In genomic region chr3:128734523-128735189, GRCh38 we compare ENCODE assay signal across 13 cellular contexts. TPM values are rescaled to one million over a fixed set of nuclear protein-coding genes. Genes with fewer than 3 reads are reported as not detected.
A peak's percentile ranks its signal among the peaks of the same experiment; 100 is the strongest.
DNase-seq lines count a peak whose midpoint lies in the region; ATAC-seq, FAIRE-seq and TF ChIP-seq lines count a peak whose summit lies in the region.
"Had no signal": no experiment of that assay in that cellular context is flagged by ENCODE, and none has a peak within 500 bp of the region (broad histone marks: within the 10 kb centered on the region; RNA-seq: fewer than 3 reads in every experiment).

No MANE protein-coding gene starts in this region.

- no peaks in the 10 kb centered on the region for H3K27me3 Mint-ChIP-seq in natural killer cell treated with Interleukin-12 subunit alpha and Interleukin-12 subunit beta and Interleukin-15 and Interleukin-18, amount 100 ng/mL, for 72 hours

- H2AFZ ChIP-seq in IMR-90 (replicated peaks; ENCODE audit: low read length, poor library complexity), result no peak overlapping the region

- CTCF ChIA-PET in IMR-90 (lab: Yijun Ruan, JAX), result interaction anchor here (0.8 kb wide), 1 partner anchor 54 kb away, joined by 3 read pairs; no protein-coding TSS in a partner anchor

- peak overlapping the region; percentile 1 for H3K4me3 Mint-ChIP-seq in natural killer cell treated with Interleukin-12 subunit alpha and Interleukin-12 subunit beta and Interleukin-15 and Interleukin-18, amount 100 ng/mL, for 72 hours
- H3K4me3 Mint-ChIP-seq: nephron had no signal

- H4K20me1 ChIP-seq in IMR-90 (ENCODE audit: insufficient read depth, low read length), result peaks cover 98% of the 10 kb centered on the region

- TF ChIP-seq CTCF in IMR-90 (conservative IDR thresholded peaks at IDR 0.05; ENCODE audit: low read depth, low read length) (no peak), lower lobe of right lung (IDR thresholded peaks at IDR 0.05) (no peak)

- H3K4me1 ChIP-seq in IMR-90 (ENCODE audit: control insufficient read depth, insufficient read depth, low read length) (peaks cover 15% of the 10 kb centered on the region), lower lobe of right lung (peaks cover 67% of the 10 kb centered on the region)

- H4K8ac ChIP-seq in IMR-90 (ENCODE audit: low read depth in 2 of 2, low read length in 2 of 2), result no peak overlapping the region

- POLR2A ChIA-PET in IMR-90 (lab: Charles Lee; ENCODE audit: unreplicated experiment), result no interaction called here

- no TSS peak for BruUV-seq in IMR-90 (replicated peaks; lab: Mats Ljungman, UMichigan)

- H3K36me3 Mint-ChIP-seq in natural killer cell treated with Interleukin-12 subunit alpha and Interleukin-12 subunit beta and Interleukin-15 and Interleukin-18, amount 100 ng/mL, for 72 hours, result peaks cover 6% of the 10 kb centered on the region

- peak; percentile 73 for FAIRE-seq in GM12892 (lab: Jason Lieb, UNC)

- H3K27ac Mint-ChIP-seq in natural killer cell treated with Interleukin-12 subunit alpha and Interleukin-12 subunit beta and Interleukin-15 and Interleukin-18, amount 100 ng/mL, for 72 hours, result peak overlapping the region in 1 of 2 donors; percentile 56
- H3K27ac Mint-ChIP-seq: nephron had no signal

- H3K27me3 ChIP-seq in IMR-90 (ENCODE audit: control insufficient read depth, insufficient read depth, low read length) (no peaks in the 10 kb centered on the region), lower lobe of right lung (ENCODE audit: low read depth) (no peaks in the 10 kb centered on the region)

- TF ChIP-seq POLR2A in GM12892 (IDR thresholded peaks at IDR 0.05; ENCODE audit: low read depth, low read length) (no peak), IMR-90 (IDR thresholded peaks at IDR 0.05; ENCODE audit: low read depth, low read length) (no peak)

- peaks cover 63 to 67% of the 10 kb centered on the region in 2 donors for H3K4me1 Mint-ChIP-seq in natural killer cell treated with Interleukin-12 subunit alpha and Interleukin-12 subunit beta and Interleukin-15 and Interleukin-18, amount 100 ng/mL, for 72 hours (ENCODE audit: low read depth in 2 of 2)

- intact Hi-C loops in IMR-90 (cut with micrococcal nuclease) (no loop called here), lower lobe of right lung (cut with DNase I) (no loop called here)

- no peak for TF ChIP-seq RAD21 in IMR-90 (IDR thresholded peaks at IDR 0.05; ENCODE audit: low read length)

- peaks cover 10 to 68% of the 10 kb centered on the region in 2 experiments for H3K79me1 ChIP-seq in IMR-90 (ENCODE audit: low read depth in 1 of 2, low read length in 2 of 2)

- no peak overlapping the region for H4K91ac ChIP-seq in IMR-90 (ENCODE audit: insufficient read depth, low read depth, low read length)

- H2BK120ac ChIP-seq in IMR-90 (ENCODE audit: low read depth, low read length), result no peak overlapping the region

- H4K5ac ChIP-seq in IMR-90 (ENCODE audit: low read depth, low read length), result no peak overlapping the region

- peak; percentile 75 for ATAC-seq in GM19395 (IDR thresholded peaks at IDR 0.05; ENCODE audit: unreplicated experiment)
- ATAC-seq in IMR-90 (ENCODE audit: low read depth), result no peak
- ATAC-seq in natural killer cell treated with Interleukin-12 subunit alpha and Interleukin-12 subunit beta and Interleukin-15 and Interleukin-18, amount 100 ng/mL, for 72 hours, result no peak
- no peak for ATAC-seq in HG03378 (IDR thresholded peaks at IDR 0.05; ENCODE audit: unreplicated experiment)
- ATAC-seq in lower lobe of right lung, result no peak

- no peak overlapping the region for H3K23ac ChIP-seq in IMR-90 (ENCODE audit: low read depth, low read length)

- H2AK9ac ChIP-seq in IMR-90 (replicated peaks; ENCODE audit: low read depth, low read length, poor library complexity), result no peak overlapping the region

- WGBS in IMR-90 (ENCODE audit: extremely low coverage in 2 of 2, insufficient read length in 1 of 2), 2 experiments, result no CpG with 5 or more reads among the region's 3 CpGs

- H3K36me3 ChIP-seq in IMR-90 (ENCODE audit: control insufficient read depth, insufficient read depth, low read length) (peaks cover 3% of the 10 kb centered on the region), lower lobe of right lung (peaks cover 13% of the 10 kb centered on the region)

- H3K56ac ChIP-seq in IMR-90 (ENCODE audit: extremely low read depth, insufficient read depth, low read length), result no peak overlapping the region

- H2AK5ac ChIP-seq in IMR-90 (ENCODE audit: low read depth, low read length), result no peak overlapping the region

- peak overlapping the region; percentile 67 for H2BK5ac ChIP-seq in IMR-90 (ENCODE audit: low read depth, low read length, poor library complexity, severe bottlenecking)

- H3K4me3 ChIP-seq in IMR-90 (ENCODE audit: insufficient read depth, low read depth, low read length) (no peak overlapping the region), lower lobe of right lung (no peak overlapping the region)

- H3K14ac ChIP-seq in IMR-90 (replicated peaks; ENCODE audit: low read depth, low read length), result no peak overlapping the region

- H2BK20ac ChIP-seq in IMR-90 (ENCODE audit: low read depth, low read length), result no peak overlapping the region

- no peak for DNase-seq in GM12892 (ENCODE audit: insufficient read length)
- DNase-seq in IMR-90, result no peak
- DNase-seq in natural killer cell treated with Interleukin-12 subunit alpha and Interleukin-12 subunit beta and Interleukin-15 and Interleukin-18, amount 100 ng/mL, for 72 hours (ENCODE audit: low spot score), result no peak
- DNase-seq in AG20443 (ENCODE audit: low spot score), result no peak
- no peak for DNase-seq in lower lobe of right lung
- DNase-seq in dedifferentiated amniotic fluid mesenchymal stem cell (ENCODE audit: extremely low spot score), result no peak
- DNase-seq: activated CD8-positive, alpha-beta memory T cell treated with anti-CD3 and anti-CD28 coated beads, Interleukin-2, amount 50 U/mL, for 4 hours; DMS79; NCI-H1436; T-helper 1 cell had no signal

- no peak overlapping the region for H3K9ac ChIP-seq in IMR-90 (ENCODE audit: low read depth, low read length)

- H3K9me1 ChIP-seq in IMR-90 (ENCODE audit: insufficient read depth, low read length), result peaks cover 27% of the 10 kb centered on the region

- dilution Hi-C loops in IMR-90 (cut with HindIII; ENCODE audit: low sequenced_read_pairs, unreplicated experiment), result no loop called here

- no peak overlapping the region for H3K18ac ChIP-seq in IMR-90 (ENCODE audit: low read depth, low read length)

- no peak overlapping the region for H3K4me2 ChIP-seq in IMR-90 (ENCODE audit: low read depth, low read length)

- H2BK15ac ChIP-seq in IMR-90 (ENCODE audit: low read depth, low read length), result no peak overlapping the region

- H3K27ac ChIP-seq in IMR-90 (ENCODE audit: insufficient read depth, low read length) (no peak overlapping the region), lower lobe of right lung (no peak overlapping the region)

- H3K9me3 ChIP-seq in IMR-90 (ENCODE audit: control insufficient read depth, insufficient read depth, low read length) (no peaks in the 10 kb centered on the region), lower lobe of right lung (no peaks in the 10 kb centered on the region)

- in situ Hi-C loops in IMR-90 (cut with MboI; ENCODE audit: low sequenced_read_pairs), result no loop called here

- no peaks in the 10 kb centered on the region for H3K9me3 Mint-ChIP-seq in natural killer cell treated with Interleukin-12 subunit alpha and Interleukin-12 subunit beta and Interleukin-15 and Interleukin-18, amount 100 ng/mL, for 72 hours

- no peak overlapping the region for H3K4ac ChIP-seq in IMR-90 (ENCODE audit: low read depth, low read length)

TF ChIP-seq in IMR-90, 13 proteins besides CTCF, POLR2A, EP300 and RAD21:
- no peak for TF ChIP-seq CEBPB (IDR thresholded peaks at IDR 0.05; ENCODE audit: low read depth, low read length)
- TF ChIP-seq CHD1 (IDR thresholded peaks at IDR 0.05; ENCODE audit: low read depth, low read length), result no peak
- TF ChIP-seq MAZ (IDR thresholded peaks at IDR 0.05; ENCODE audit: borderline replicate concordance, low read depth, low read length), result no peak
- no peak for TF ChIP-seq ELK1 (IDR thresholded peaks at IDR 0.05; ENCODE audit: borderline replicate concordance, low read depth, low read length)
- no peak for TF ChIP-seq FOS (IDR thresholded peaks at IDR 0.05; ENCODE audit: low read depth, low read length)
- TF ChIP-seq RFX5 (IDR thresholded peaks at IDR 0.05; ENCODE audit: low read depth, low read length), result no peak
- TF ChIP-seq, protein P1, sequence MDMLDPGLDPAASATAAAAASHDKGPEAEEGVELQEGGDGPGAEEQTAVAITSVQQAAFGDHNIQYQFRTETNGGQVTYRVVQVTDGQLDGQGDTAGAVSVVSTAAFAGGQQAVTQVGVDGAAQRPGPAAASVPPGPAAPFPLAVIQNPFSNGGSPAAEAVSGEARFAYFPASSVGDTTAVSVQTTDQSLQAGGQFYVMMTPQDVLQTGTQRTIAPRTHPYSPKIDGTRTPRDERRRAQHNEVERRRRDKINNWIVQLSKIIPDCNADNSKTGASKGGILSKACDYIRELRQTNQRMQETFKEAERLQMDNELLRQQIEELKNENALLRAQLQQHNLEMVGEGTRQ (IDR thresholded peaks at IDR 0.05; ENCODE audit: low read depth, low read length), result no peak
- TF ChIP-seq NFE2L2 (IDR thresholded peaks at IDR 0.05; ENCODE audit: low read depth, low read length), result no peak
- no peak for TF ChIP-seq RCOR1 (IDR thresholded peaks at IDR 0.05; ENCODE audit: insufficient replicate concordance, low read length)
- TF ChIP-seq MXI1 (IDR thresholded peaks at IDR 0.05; ENCODE audit: borderline replicate concordance, low read depth, low read length), result no peak
- TF ChIP-seq BHLHE40 (IDR thresholded peaks at IDR 0.05; ENCODE audit: low read depth, low read length), result no peak
- no peak for TF ChIP-seq SMC3 (IDR thresholded peaks at IDR 0.05; ENCODE audit: low read depth, low read length)
- no peak for TF ChIP-seq MAFK (IDR thresholded peaks at IDR 0.05; ENCODE audit: low read depth, low read length)

RNA-seq across cellular contexts. Expression of gene RAB7A, which starts 8.7 kb away (rescaled TPM):
- 102 TPM for polyA plus RNA-seq in GM12892 (2012; ENCODE audit: missing spikeins)
- total RNA-seq in IMR-90 (2012; rRNA removed) (57.0 and 65.3 TPM in 2 replicates), lower lobe of right lung (278 TPM)
- 240 TPM in 2 replicates for polyA plus RNA-seq in IMR-90 (2012; rRNA removed)
- 115 and 146 TPM in 2 replicates for polyA plus RNA-seq in IMR-90 (2012; cell fraction: cytosol; rRNA removed)
- 24.1 and 76.0 TPM in 2 replicates for polyA plus RNA-seq in IMR-90 (2012; cell fraction: nucleus; rRNA removed; ENCODE audit: low replicate concordance)
- 100 to 1,000 TPM; 183 to 338 TPM for total RNA-seq in natural killer cell treated with Interleukin-12 subunit alpha and Interleukin-12 subunit beta and Interleukin-15 and Interleukin-18, amount 100 ng/mL, for 72 hours
